Comparison of ENCODE assay signal across 7 cellular contexts in the genomic region with DNA sequence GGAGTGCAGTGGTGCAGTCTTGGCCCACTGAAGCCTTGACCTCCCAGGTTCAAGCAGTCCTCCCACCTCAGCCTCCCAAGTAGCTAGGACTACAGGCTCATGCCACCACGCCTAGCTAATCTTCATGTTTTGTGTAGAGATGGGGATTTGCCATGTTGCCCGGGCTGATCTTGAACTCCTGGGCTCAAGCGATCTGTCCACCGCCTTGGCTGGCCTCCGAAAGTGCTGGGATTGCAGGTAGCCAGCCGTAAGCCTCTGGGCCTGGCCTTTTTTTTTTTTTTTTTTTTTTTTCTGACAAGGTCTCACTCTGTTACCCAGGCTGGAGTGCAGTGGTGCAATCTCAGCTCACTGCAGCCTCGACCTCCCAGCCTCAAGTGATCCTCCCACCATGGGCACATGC. TPM values are rescaled to one million over a fixed set of nuclear protein-coding genes. Genes with fewer than 3 reads are reported as not detected.
A peak's percentile ranks its signal among the peaks of the same experiment; 100 is the strongest.
DNase-seq lines count a peak whose midpoint lies in the region; ATAC-seq and TF ChIP-seq lines count a peak whose summit lies in the region.
"Not testable (repeated sequence)": the region's sequence is repeated elsewhere in the genome, so short reads cannot be mapped to it uniquely, and the experiment has no call there.

No MANE protein-coding gene starts in this region.

- H3K23ac ChIP-seq in mesenchymal stem cell (ENCODE audit: low read length in 2 of 2), result not testable (repeated sequence)

- H3K4me1 Mint-ChIP-seq in activated naive CD4-positive, alpha-beta T cell treated with anti-CD3 and anti-CD28 coated beads, Interleukin-2, amount 50 U/mL, for 24 hours, result peaks cover 68% of the 10 kb centered on the region
- H3K4me1 Mint-ChIP-seq in central memory CD8-positive, alpha-beta T cell, result peaks cover 67% of the 10 kb centered on the region
- peaks cover 74% of the 10 kb centered on the region for H3K4me1 Mint-ChIP-seq in stimulated activated effector memory CD8-positive, alpha-beta T cell treated with anti-CD3 and anti-CD28 coated beads, Interleukin-12 subunit alpha, Interleukin-12 subunit beta, amount 100 ng/mL, for 72 hours

- intact Hi-C loops in heart left ventricle (cut with DNase I), result loop anchor here in 1 of 10 donors (2.0 kb wide), 1 partner anchor 24 kb away; no protein-coding TSS in a partner anchor

- not testable (repeated sequence) for H2BK12ac ChIP-seq in mesenchymal stem cell (ENCODE audit: low read length in 2 of 2)

- H4K20me1 ChIP-seq in GM23248 (ENCODE audit: insufficient read depth), result not testable (repeated sequence)

- not testable (repeated sequence) for H3K9me3 Mint-ChIP-seq in activated naive CD4-positive, alpha-beta T cell treated with anti-CD3 and anti-CD28 coated beads, Interleukin-2, amount 50 U/mL, for 24 hours; central memory CD8-positive, alpha-beta T cell; stimulated activated effector memory CD8-positive, alpha-beta T cell treated with anti-CD3 and anti-CD28 coated beads, Interleukin-12 subunit alpha, Interleukin-12 subunit beta, amount 100 ng/mL, for 72 hours

- H3K4ac ChIP-seq in mesenchymal stem cell (ENCODE audit: low read depth in 1 of 2, low read length in 2 of 2), result not testable (repeated sequence)

- CTCF ChIA-PET in RWPE1 (lab: Yijun Ruan, JAX), result interaction anchor here (0.7 kb wide), 1 partner anchor 16 kb away, joined by 4 read pairs; no protein-coding TSS in a partner anchor

- not testable (repeated sequence) for H3K9me2 ChIP-seq in GM23248 (ENCODE audit: insufficient read depth)

- H2BK5ac ChIP-seq in mesenchymal stem cell (ENCODE audit: low read depth, low read length, poor library complexity, severe bottlenecking), result not testable (repeated sequence)

- in situ Hi-C loops in GM23248 (cut with MboI), result not testable (repeated sequence)

- not testable (repeated sequence) for H3K27me3 ChIP-seq in GM23248 (replicated peaks; ENCODE audit: insufficient read depth); heart left ventricle; mesenchymal stem cell (ENCODE audit: control insufficient read depth in 1 of 2, insufficient read depth in 1 of 2, low read length in 2 of 2)

- H4K8ac ChIP-seq in mesenchymal stem cell (ENCODE audit: low read length), result not testable (repeated sequence)

- POLR2A ChIA-PET in RWPE1 (lab: Yijun Ruan, JAX; ENCODE audit: low non-redundant PET), result not testable (repeated sequence)

- H3K36me3 ChIP-seq in GM23248 (ENCODE audit: low read depth), result not testable (repeated sequence)
- H3K36me3 ChIP-seq in heart left ventricle (peaks cover 0 to 60% (median 36%) of the 10 kb centered on the region in 9 donors), mesenchymal stem cell (ENCODE audit: control insufficient read depth in 1 of 2, insufficient read depth in 2 of 2, low read depth in 1 of 2, low read length in 2 of 2) (peaks cover 51 to 65% of the 10 kb centered on the region in 2 experiments)

- H3K79me1 ChIP-seq in mesenchymal stem cell (replicated peaks; ENCODE audit: low read length, poor library complexity, severe bottlenecking), result peaks cover 30% of the 10 kb centered on the region

- H3K4me1 ChIP-seq in GM23248 (ENCODE audit: insufficient read depth) (peaks cover 85% of the 10 kb centered on the region), heart left ventricle (peaks cover 22 to 85% (median 76%) of the 10 kb centered on the region in 12 donors), mesenchymal stem cell (ENCODE audit: control insufficient read depth, insufficient read depth, low read depth, low read length) (peaks cover 49% of the 10 kb centered on the region)

- not testable (repeated sequence) for H2BK120ac ChIP-seq in mesenchymal stem cell (ENCODE audit: low read depth, low read length)

- not testable (repeated sequence) for H3K27me3 Mint-ChIP-seq in activated naive CD4-positive, alpha-beta T cell treated with anti-CD3 and anti-CD28 coated beads, Interleukin-2, amount 50 U/mL, for 24 hours; central memory CD8-positive, alpha-beta T cell

- H2AK5ac ChIP-seq in mesenchymal stem cell (ENCODE audit: low read length, severe bottlenecking), result not testable (repeated sequence)

- H3K4me3 ChIP-seq in GM23248; heart left ventricle; mesenchymal stem cell (ENCODE audit: insufficient read depth in 1 of 2, low read depth in 1 of 2, low read length in 2 of 2): not testable (repeated sequence)

- H3K9me3 ChIP-seq in GM23248 (ENCODE audit: low read depth); heart left ventricle; mesenchymal stem cell (ENCODE audit: control insufficient read depth, low read length): not testable (repeated sequence)

- H3F3A ChIP-seq in GM23248 (ENCODE audit: insufficient read depth), result peaks cover 51% of the 10 kb centered on the region

- 82 to 85% methylated on average over 7 of the region's 7 CpGs for WGBS in GM23248 (ENCODE audit: low coverage in 1 of 2, low lambda C conversion rate in 2 of 2, missing lambda C conversion rate in 2 of 2), 2 experiments
- WGBS in heart left ventricle, 4 donors, result 33 to 77% (median 64%) methylated on average over 7 of the region's 7 CpGs
- WGBS in mesenchymal stem cell, result 98% methylated on average over 7 of the region's 7 CpGs

- H2BK15ac ChIP-seq in mesenchymal stem cell (ENCODE audit: low read depth, poor library complexity, severe bottlenecking), result not testable (repeated sequence)

- DNase-seq in GM23248 (peak; percentile 29), heart left ventricle (peak in 1 of 5 donors; percentile 66)
- not testable (repeated sequence) for DNase-seq in RWPE1 (ENCODE audit: low spot score); central memory CD8-positive, alpha-beta T cell (ENCODE audit: low spot score in 2 of 2); mesenchymal stem cell; stimulated activated effector memory CD8-positive, alpha-beta T cell treated with anti-CD3 and anti-CD28 coated beads, Interleukin-12 subunit alpha, Interleukin-12 subunit beta, amount 100 ng/mL, for 72 hours (ENCODE audit: low spot score in 2 of 2)

- H3K14ac ChIP-seq in mesenchymal stem cell (ENCODE audit: low read length in 2 of 2), result not testable (repeated sequence)

- H3K27ac ChIP-seq in GM23248, result peak overlapping the region; percentile 86
- peak overlapping the region; percentile 72 for H3K27ac ChIP-seq in RWPE1
- peak overlapping the region; percentile 47 to 94 (median 86) for H3K27ac ChIP-seq in heart left ventricle
- peak overlapping the region; percentile 14 for H3K27ac ChIP-seq in mesenchymal stem cell (ENCODE audit: low read length, poor library complexity, severe bottlenecking)

- not testable (repeated sequence) for TF ChIP-seq CTCF in RWPE1 (conservative IDR thresholded peaks at IDR 0.05; ENCODE audit: low read depth); heart left ventricle (IDR thresholded peaks at IDR 0.05)

- H2AFZ ChIP-seq in GM23248; mesenchymal stem cell (ENCODE audit: low read depth, low read length): not testable (repeated sequence)

- H3K9ac ChIP-seq in GM23248 (peak overlapping the region; percentile 57), mesenchymal stem cell (ENCODE audit: low read length) (peak overlapping the region; percentile 65)

- not testable (repeated sequence) for TF ChIP-seq POLR2A in heart left ventricle (IDR thresholded peaks at IDR 0.05)

- H3K18ac ChIP-seq in mesenchymal stem cell (ENCODE audit: low read depth in 1 of 2, low read length in 2 of 2), result not testable (repeated sequence)

- peak overlapping the region; percentile 46 for H3K27ac Mint-ChIP-seq in activated naive CD4-positive, alpha-beta T cell treated with anti-CD3 and anti-CD28 coated beads, Interleukin-2, amount 50 U/mL, for 24 hours
- H3K27ac Mint-ChIP-seq in central memory CD8-positive, alpha-beta T cell (ENCODE audit: low read depth), result peak overlapping the region; percentile 68
- H3K27ac Mint-ChIP-seq in stimulated activated effector memory CD8-positive, alpha-beta T cell treated with anti-CD3 and anti-CD28 coated beads, Interleukin-12 subunit alpha, Interleukin-12 subunit beta, amount 100 ng/mL, for 72 hours, result peak overlapping the region; percentile 99

- H3K4me3 Mint-ChIP-seq in activated naive CD4-positive, alpha-beta T cell treated with anti-CD3 and anti-CD28 coated beads, Interleukin-2, amount 50 U/mL, for 24 hours; central memory CD8-positive, alpha-beta T cell; stimulated activated effector memory CD8-positive, alpha-beta T cell treated with anti-CD3 and anti-CD28 coated beads, Interleukin-12 subunit alpha, Interleukin-12 subunit beta, amount 100 ng/mL, for 72 hours: not testable (repeated sequence)

- H3K4me2 ChIP-seq in GM23248 (ENCODE audit: unreplicated experiment), result peak overlapping the region; percentile 69
- not testable (repeated sequence) for H3K4me2 ChIP-seq in mesenchymal stem cell (ENCODE audit: low read length, poor library complexity, severe bottlenecking)

- H3K36me3 Mint-ChIP-seq in activated naive CD4-positive, alpha-beta T cell treated with anti-CD3 and anti-CD28 coated beads, Interleukin-2, amount 50 U/mL, for 24 hours, result peaks cover 13% of the 10 kb centered on the region
- H3K36me3 Mint-ChIP-seq in central memory CD8-positive, alpha-beta T cell (ENCODE audit: insufficient read depth), result peaks cover 40% of the 10 kb centered on the region
- peaks cover 64% of the 10 kb centered on the region for H3K36me3 Mint-ChIP-seq in stimulated activated effector memory CD8-positive, alpha-beta T cell treated with anti-CD3 and anti-CD28 coated beads, Interleukin-12 subunit alpha, Interleukin-12 subunit beta, amount 100 ng/mL, for 72 hours

- peaks cover 22% of the 10 kb centered on the region for H3K79me2 ChIP-seq in GM23248 (ENCODE audit: insufficient read depth)

- not testable (repeated sequence) for H4K91ac ChIP-seq in mesenchymal stem cell (ENCODE audit: low read length)

- ATAC-seq in central memory CD8-positive, alpha-beta T cell (replicated peaks; ENCODE audit: extremely low read depth, poor library complexity, severe bottlenecking); stimulated activated effector memory CD8-positive, alpha-beta T cell treated with anti-CD3 and anti-CD28 coated beads, Interleukin-12 subunit alpha, Interleukin-12 subunit beta, amount 100 ng/mL, for 72 hours: not testable (repeated sequence)
- peak in 3 of 4 donors; percentile 4 to 14 (median 7) for ATAC-seq in heart left ventricle

RNA-seq across cellular contexts. Expression of a gene that starts 27.3 kb away (rescaled TPM):
- total RNA-seq in GM23248 (2014; rRNA removed; shearing (Covaris generic)), result 18.0 and 20.9 TPM in 2 replicates
- polyA plus RNA-seq in GM23248 (2016; fragmentation: Nextera tagmentation; extraction: Ambion mirVana), result 7.1 and 8.0 TPM in 2 replicates
- 10 to 100 TPM; 22.8 to 54.8 (median 33.9) TPM for total RNA-seq in heart left ventricle
- polyA plus RNA-seq in heart left ventricle, result 10 to 100 TPM in 1 of 2 donors, 1 to 10 TPM in 1; 8.3 to 17.1 TPM
- 19.8 TPM for polyA plus RNA-seq in mesenchymal stem cell (2013, experiment 1 of 2)
- 17.8 TPM for polyA plus RNA-seq in mesenchymal stem cell (2013, experiment 2 of 2)

Comparison
In these comparisons a context has a peak if more than half of its experiments do, and no peak if none do; other contexts are left out.
1. H3K27ac ChIP-seq: peak in every context shown above with its lines; median percentile 86 in GM23248; 86 in heart left ventricle; 72 in RWPE1; 14 in mesenchymal stem cell.
2. H3K27ac Mint-ChIP-seq: peak in every context shown above with its lines; median percentile 99 in stimulated activated effector memory CD8-positive, alpha-beta T cell treated with anti-CD3 and anti-CD28 coated beads, Interleukin-12 subunit alpha, Interleukin-12 subunit beta, amount 100 ng/mL, for 72 hours; 68 in central memory CD8-positive, alpha-beta T cell; 46 in activated naive CD4-positive, alpha-beta T cell treated with anti-CD3 and anti-CD28 coated beads, Interleukin-2, amount 50 U/mL, for 24 hours.